Comparison of ENCODE assay signal across 17 cellular contexts in the genomic region with DNA sequence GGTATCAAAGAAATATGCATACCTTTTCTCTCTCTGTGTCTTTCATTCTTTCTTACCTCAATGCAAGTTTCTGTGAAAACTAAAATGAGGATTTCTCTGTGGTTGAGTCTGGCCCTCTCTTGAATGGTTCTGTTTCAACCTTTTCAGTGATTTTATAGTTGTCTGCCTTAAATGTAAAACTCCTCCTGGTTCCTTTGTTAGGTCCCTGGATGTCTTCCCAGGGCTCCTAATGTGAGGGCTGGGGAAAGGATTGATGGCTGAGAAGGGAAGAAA.
DNase-seq lines count a peak whose midpoint lies in the region; FAIRE-seq and TF ChIP-seq lines count a peak whose summit lies in the region.
"Had no signal": no experiment of that assay in that cellular context is flagged by ENCODE, and none has a peak within 500 bp of the region (broad histone marks: within the 10 kb centered on the region; RNA-seq: fewer than 3 reads in every experiment).

No MANE protein-coding gene starts in this region.

- no peak for DNase-seq in H9
- DNase-seq in NT2/D1 (ENCODE audit: low read depth, low spot score) = no peak
- no peak for DNase-seq in H1 (ENCODE audit: low read depth in 1 of 2, low spot score in 2 of 2)
- peak; percentile 3 for DNase-seq in neuronal stem cell (ENCODE audit: low spot score)
- DNase-seq in activated effector memory CD4-positive, alpha-beta T cell treated with Interleukin-2 at 50 U/mL for 16 hours = no peak
- DNase-seq in GM19239 (ENCODE audit: insufficient read length, low spot score) = no peak
- no peak for DNase-seq in GM23248
- DNase-seq: CD8-positive, alpha-beta T cell; HCEC 1CT; KBM-7; NCI-H2029; NCI-H2171 treated with DMSO at 0.1 percent for 48 hours; NCI-H774 had no signal

- H3K18ac ChIP-seq in H9 (ENCODE audit: insufficient read length, low read depth, low read length) (no peak overlapping the region), H1 (ENCODE audit: extremely low read depth, low read length) (no peak overlapping the region), neuronal stem cell (ENCODE audit: low read length) (no peak overlapping the region)

- H4K5ac ChIP-seq in H9 (ENCODE audit: insufficient read length, low read depth, low read length) (no peak overlapping the region), H1 (ENCODE audit: insufficient read length, low read depth, low read length) (no peak overlapping the region)

- H3K9me2 ChIP-seq in GM23248 (ENCODE audit: insufficient read depth) = no peaks in the 10 kb centered on the region

- H4K20me1 ChIP-seq in H9 (ENCODE audit: control insufficient read depth, insufficient read depth, insufficient read length) (no peaks in the 10 kb centered on the region), H1 (replicated peaks in 1 of 2; ENCODE audit: control insufficient read depth in 1 of 2, insufficient read depth in 2 of 2, low read length in 2 of 2) (no peaks in the 10 kb centered on the region), GM23248 (ENCODE audit: insufficient read depth) (no peaks in the 10 kb centered on the region)
- H4K20me1 ChIP-seq: BLaER1 had no signal

- peaks cover 4 to 5% of the 10 kb centered on the region in 2 experiments; a peak in 4 of 5 replicates for H3K9me3 Mint-ChIP-seq in H9

- H2AK5ac ChIP-seq in H9 (ENCODE audit: insufficient read length, low read length) = no peak overlapping the region
- no peak overlapping the region for H2AK5ac ChIP-seq in H1 (ENCODE audit: low read depth, low read length)
- no peak overlapping the region for H2AK5ac ChIP-seq in neuronal stem cell (ENCODE audit: low read depth, low read length)

- H3K36me3 Mint-ChIP-seq in H9 (ENCODE audit: insufficient read depth in 1 of 3, low read depth in 3 of 3) = peaks cover 4 to 5% (median 5%) of the 10 kb centered on the region in 3 experiments; a peak in 6 of 7 replicates
- H3K36me3 Mint-ChIP-seq: CD8-positive, alpha-beta T cell had no signal

- H4K91ac ChIP-seq in H9 (ENCODE audit: insufficient read length, low read depth, low read length) (no peak overlapping the region), H1 (replicated peaks; ENCODE audit: insufficient read length, low read length) (no peak overlapping the region), neuronal stem cell (ENCODE audit: low read depth, low read length, poor library complexity) (no peak overlapping the region)

- no peak overlapping the region for H2BK20ac ChIP-seq in H9 (ENCODE audit: low read depth, low read length, poor library complexity, severe bottlenecking)
- no peak overlapping the region for H2BK20ac ChIP-seq in H1 (ENCODE audit: low read length)

- no peak for TF ChIP-seq RAD21 in H1 (IDR thresholded peaks at IDR 0.05 in 1 of 2, conservative IDR thresholded peaks at IDR 0.05 in 1 of 2; ENCODE audit: low read depth in 2 of 2, low read length in 2 of 2)

- H3K14ac ChIP-seq in H9 (ENCODE audit: insufficient read depth, low read length) (no peak overlapping the region), H1 (ENCODE audit: insufficient read length) (no peak overlapping the region), neuronal stem cell (ENCODE audit: low read length) (no peak overlapping the region)

- H2BK120ac ChIP-seq in H9 (ENCODE audit: low read depth, low read length, poor library complexity, severe bottlenecking) (no peak overlapping the region), H1 (replicated peaks; ENCODE audit: low read depth, low read length) (no peak overlapping the region), neuronal stem cell (ENCODE audit: low read depth, low read length) (no peak overlapping the region)

- H3K27me3 Mint-ChIP-seq in H9 (ENCODE audit: low read depth) = peaks cover 3% of the 10 kb centered on the region; the same call in 1 of the 2 replicates

- FAIRE-seq in H1 (lab: Jason Lieb, UNC) (no peak), GM19239 (lab: Jason Lieb, UNC) (no peak)
- FAIRE-seq: D721Med, GM12892 had no signal

- H3K27ac Mint-ChIP-seq in H9 = peak overlapping the region; percentile 6 to 97 (median 87); a peak in 5 of 7 replicates
- H3K27ac Mint-ChIP-seq: CD8-positive, alpha-beta T cell had no signal

- H3K79me1 ChIP-seq in H9 (ENCODE audit: insufficient read depth, low read depth, low read length, poor library complexity, severe bottlenecking) (no peaks in the 10 kb centered on the region), H1 (ENCODE audit: low read depth, low read length) (no peaks in the 10 kb centered on the region), neuronal stem cell (ENCODE audit: low read depth, low read length) (no peaks in the 10 kb centered on the region)

- H3K4me1 ChIP-seq in H9 (ENCODE audit: insufficient read depth, low read length) = peaks cover 2% of the 10 kb centered on the region; the same call in 1 of the 2 replicates
- H3K4me1 ChIP-seq in NT2/D1 (ENCODE audit: insufficient read depth, insufficient read length) = no peaks in the 10 kb centered on the region
- peaks cover 0 to 11% (median 1%) of the 10 kb centered on the region in 4 experiments; a peak in 3 of 7 replicates for H3K4me1 ChIP-seq in H1 (replicated peaks in 1 of 4; ENCODE audit: control insufficient read depth in 3 of 4, insufficient read depth in 4 of 4, low read length in 3 of 4)
- H3K4me1 ChIP-seq in neuronal stem cell (ENCODE audit: control insufficient read depth in 2 of 2, insufficient read depth in 1 of 2, low read depth in 1 of 2, low read length in 2 of 2) = peaks cover 0 to 2% of the 10 kb centered on the region in 2 donors
- H3K4me1 ChIP-seq in GM23248 (ENCODE audit: insufficient read depth) = no peaks in the 10 kb centered on the region
- H3K4me1 ChIP-seq: BLaER1, Peyer's patch had no signal

- H3K23me2 ChIP-seq in H9 (ENCODE audit: insufficient read length, low read depth, low read length, poor library complexity, severe bottlenecking) (no peaks in the 10 kb centered on the region), H1 (ENCODE audit: low read depth, low read length) (no peaks in the 10 kb centered on the region)

- H3K36me3 ChIP-seq in NT2/D1 (ENCODE audit: insufficient read depth, insufficient read length, low read length) = no peaks in the 10 kb centered on the region
- H3K36me3 ChIP-seq in H1 (ENCODE audit: control insufficient read depth in 2 of 4, insufficient read depth in 4 of 4, low read length in 3 of 4) = no peaks in the 10 kb centered on the region
- no peaks in the 10 kb centered on the region for H3K36me3 ChIP-seq in neuronal stem cell (replicated peaks in 1 of 2; ENCODE audit: control insufficient read depth in 2 of 2, insufficient read depth in 2 of 2, low read length in 2 of 2)
- H3K36me3 ChIP-seq in GM23248 (ENCODE audit: low read depth) = no peaks in the 10 kb centered on the region
- H3K36me3 ChIP-seq: BLaER1, Peyer's patch had no signal

- H2AFZ ChIP-seq in H9 (ENCODE audit: low read length) (peak overlapping the region; percentile 1), H1 (ENCODE audit: low read length) (peak overlapping the region; percentile 63), neuronal stem cell (ENCODE audit: low read length) (peak overlapping the region; percentile 53), GM23248 (no peak overlapping the region)

- TF ChIP-seq POLR2A in H1 (IDR thresholded peaks at IDR 0.05; ENCODE audit: control extremely low read depth in 1 of 2, low read depth in 2 of 2, low read length in 2 of 2) = no peak

- H3K9ac ChIP-seq in H9 (ENCODE audit: extremely low read depth, insufficient read length, low read length) (no peak overlapping the region), NT2/D1 (ENCODE audit: insufficient read length, low read depth) (no peak overlapping the region), H1 (replicated peaks in 1 of 4; ENCODE audit: extremely low read depth in 1 of 4, low read depth in 3 of 4, low read length in 3 of 4) (no peak overlapping the region), neuronal stem cell (ENCODE audit: low read depth, low read length, poor library complexity) (no peak overlapping the region), GM23248 (no peak overlapping the region)
- H3K9ac ChIP-seq: BLaER1 had no signal

- H3K27ac ChIP-seq in H9 (ENCODE audit: insufficient read length, low read depth, low read length) = no peak overlapping the region
- no peak overlapping the region for H3K27ac ChIP-seq in H1 (ENCODE audit: low read depth, low read length)
- peak overlapping the region; percentile 61 for H3K27ac ChIP-seq in neuronal stem cell (replicated peaks; ENCODE audit: low read length)
- H3K27ac ChIP-seq in GM23248 = no peak overlapping the region
- H3K27ac ChIP-seq: BLaER1 had no signal

- H3K56ac ChIP-seq in H9 (ENCODE audit: insufficient read length, low read depth, low read length) (no peak overlapping the region), H1 (replicated peaks; ENCODE audit: insufficient read length, low read depth, low read length) (no peak overlapping the region)

- CTCF ChIA-PET in H1 (lab: Charles Lee; ENCODE audit: partially characterized antibody) = no interaction called here

- H2BK12ac ChIP-seq in H9 (ENCODE audit: insufficient read length, low read depth, low read length) = no peak overlapping the region
- H2BK12ac ChIP-seq in H1 (ENCODE audit: low read depth, low read length) = no peak overlapping the region
- H2BK12ac ChIP-seq in neuronal stem cell (ENCODE audit: low read length) = no peak overlapping the region

- H3K79me2 ChIP-seq in H9 (ENCODE audit: insufficient read depth, low read length) (no peaks in the 10 kb centered on the region), H1 (ENCODE audit: control insufficient read depth in 1 of 2, insufficient read depth in 2 of 2, low read length in 2 of 2) (no peaks in the 10 kb centered on the region), GM23248 (ENCODE audit: insufficient read depth) (no peaks in the 10 kb centered on the region)

- H3K4me1 Mint-ChIP-seq in H9 = peaks cover 16 to 22% of the 10 kb centered on the region in 2 experiments

- in situ Hi-C loops in GM23248 (cut with MboI) = no loop called here

- H4K8ac ChIP-seq in H9 (replicated peaks; ENCODE audit: insufficient read length, low read depth, low read length) (no peak overlapping the region), H1 (ENCODE audit: extremely low read depth, insufficient read depth, low read length) (no peak overlapping the region), neuronal stem cell (ENCODE audit: low read depth, low read length) (no peak overlapping the region)

- H3K4me3 Mint-ChIP-seq in H9 = peak overlapping the region in 1 of 2 experiments; percentile 41; a peak in 2 of 5 replicates
- H3K4me3 Mint-ChIP-seq: CD8-positive, alpha-beta T cell had no signal

- no peak overlapping the region for H3K23ac ChIP-seq in H9 (ENCODE audit: insufficient read length, low read depth, low read length)
- no peak overlapping the region for H3K23ac ChIP-seq in H1 (ENCODE audit: insufficient read length)
- no peak overlapping the region for H3K23ac ChIP-seq in neuronal stem cell (ENCODE audit: low read depth, low read length, poor library complexity)

- no peak overlapping the region for H2BK15ac ChIP-seq in H9 (ENCODE audit: low read depth, low read length)
- no peak overlapping the region for H2BK15ac ChIP-seq in H1 (ENCODE audit: low read length)
- H2BK15ac ChIP-seq in neuronal stem cell (ENCODE audit: low read length) = no peak overlapping the region

- H3K4me3 ChIP-seq in NT2/D1 (ENCODE audit: insufficient read length, low read depth) = peak overlapping the region; percentile 30
- H3K4me3 ChIP-seq in H1 (ENCODE audit: extremely low read depth in 1 of 4, insufficient read depth in 2 of 4, low read depth in 3 of 4, low read length in 4 of 4) = peak overlapping the region in 1 of 4 experiments; percentile 28; a peak in 1 of 8 replicates
- H3K4me3 ChIP-seq in neuronal stem cell (ENCODE audit: low read length in 2 of 2) = no peak overlapping the region
- H3K4me3 ChIP-seq in GM23248 = no peak overlapping the region
- H3K4me3 ChIP-seq: BLaER1 had no signal

- H3K4ac ChIP-seq in H9 (ENCODE audit: low read depth, low read length) (no peak overlapping the region), H1 (replicated peaks; ENCODE audit: insufficient read length, low read depth, low read length) (no peak overlapping the region), neuronal stem cell (ENCODE audit: low read length) (no peak overlapping the region)

- POLR2A ChIA-PET in H1 (lab: Charles Lee; ENCODE audit: partially characterized antibody) = no interaction called here

- no peak overlapping the region for H3T11ph ChIP-seq in H9 (ENCODE audit: low read length)

- TF ChIP-seq CTCF in H9 (conservative IDR thresholded peaks at IDR 0.05) (no peak), H1 (IDR thresholded peaks at IDR 0.05; ENCODE audit: control extremely low read depth in 1 of 3, insufficient read depth in 1 of 3, low read depth in 1 of 3, low read length in 3 of 3) (no peak)

- H2BK5ac ChIP-seq in H9 (ENCODE audit: insufficient read length, low read length) (no peak overlapping the region), H1 (ENCODE audit: low read depth, low read length) (0 out of 2 replicates have a peak overlapping the region, but pooled peaks have one; percentile 2), neuronal stem cell (ENCODE audit: low read length) (no peak overlapping the region)

- no peak for TF ChIP-seq EP300 in H1 (IDR thresholded peaks at IDR 0.05; ENCODE audit: borderline replicate concordance in 1 of 2, low read depth in 2 of 2, low read length in 2 of 2)

- peak overlapping the region; percentile 69 for H3K4me2 ChIP-seq in H9 (ENCODE audit: insufficient read depth, insufficient read length, low read length)
- H3K4me2 ChIP-seq in H1 (ENCODE audit: insufficient read depth in 1 of 2, low read depth in 2 of 2, low read length in 2 of 2) = peak overlapping the region in 1 of 2 experiments; percentile 72; a peak in 2 of 4 replicates
- no peak overlapping the region for H3K4me2 ChIP-seq in neuronal stem cell (ENCODE audit: insufficient read depth, low read length, poor library complexity, severe bottlenecking)
- no peak overlapping the region for H3K4me2 ChIP-seq in GM23248 (ENCODE audit: unreplicated experiment)
- H3K4me2 ChIP-seq: BLaER1 had no signal

- H3K27me3 ChIP-seq in H9 (ENCODE audit: insufficient read depth, low read length) (no peaks in the 10 kb centered on the region), NT2/D1 (ENCODE audit: insufficient read depth, insufficient read length) (no peaks in the 10 kb centered on the region), H1 (replicated peaks in 1 of 4; ENCODE audit: control insufficient read depth in 3 of 4, extremely low read depth in 1 of 4, insufficient read depth in 3 of 4, low read length in 3 of 4) (no peaks in the 10 kb centered on the region), neuronal stem cell (ENCODE audit: control insufficient read depth in 3 of 3, insufficient read depth in 3 of 3, low read depth in 1 of 3, low read length in 3 of 3) (no peaks in the 10 kb centered on the region), GM23248 (replicated peaks; ENCODE audit: insufficient read depth) (no peaks in the 10 kb centered on the region)
- H3K27me3 ChIP-seq: BLaER1, Peyer's patch had no signal

- H3K9me3 ChIP-seq in H9 (ENCODE audit: control insufficient read depth, low read depth, low read length) (no peaks in the 10 kb centered on the region), NT2/D1 (ENCODE audit: insufficient read depth, low read length) (peaks cover 13% of the 10 kb centered on the region), H1 (ENCODE audit: insufficient read depth in 2 of 2, low read depth in 1 of 2, low read length in 1 of 2) (no peaks in the 10 kb centered on the region; a peak in 1 of 4 replicates), neuronal stem cell (replicated peaks in 1 of 2; ENCODE audit: control insufficient read depth in 2 of 2, insufficient read depth in 1 of 2, low read depth in 1 of 2, low read length in 2 of 2) (no peaks in the 10 kb centered on the region), GM23248 (ENCODE audit: low read depth) (no peaks in the 10 kb centered on the region)
- H3K9me3 ChIP-seq: BLaER1, Peyer's patch had no signal

- no peaks in the 10 kb centered on the region for H3F3A ChIP-seq in GM23248 (ENCODE audit: insufficient read depth)
